Comparison of ENCODE assay signal across 1 cellular context in genomic region chr14:35337557-35338255, GRCh38.
TF ChIP-seq lines count a peak whose summit lies in the region.

No MANE protein-coding gene starts in this region.

TF ChIP-seq in HepG2, 621 proteins besides CTCF, POLR2A, EP300 and RAD21 (continued from another document and continues in another):
- TF ChIP-seq ZMYM4 (CRISPR knock-in tag; IDR thresholded peaks at IDR 0.05) (no peak), STAG1 (CRISPR knock-in tag; IDR thresholded peaks at IDR 0.05) (no peak), CREB1 (IDR thresholded peaks at IDR 0.05) (no peak), CREB1 (CRISPR knock-in tag; IDR thresholded peaks at IDR 0.05) (no peak), ZNF251 (CRISPR knock-in tag; IDR thresholded peaks at IDR 0.05) (0 out of 2 replicates have a peak, but pooled peaks have one; percentile 55), ZNF230 (CRISPR knock-in tag; IDR thresholded peaks at IDR 0.05) (no peak), ZBTB21 (CRISPR knock-in tag; IDR thresholded peaks at IDR 0.05) (no peak), ZNF670 (CRISPR knock-in tag; IDR thresholded peaks at IDR 0.05; ENCODE audit: borderline replicate concordance) (no peak), SAP130 (CRISPR knock-in tag; IDR thresholded peaks at IDR 0.05; ENCODE audit: low read depth) (0 out of 2 replicates have a peak, but pooled peaks have one; percentile 2), ZNF563 (CRISPR knock-in tag; IDR thresholded peaks at IDR 0.05) (no peak), SMC3 (IDR thresholded peaks at IDR 0.05; ENCODE audit: low read length) (peak; percentile 11; the same call in 1 of the 2 replicates), ZBTB46 (CRISPR knock-in tag; IDR thresholded peaks at IDR 0.05; ENCODE audit: borderline replicate concordance) (no peak), ZNF512 (CRISPR knock-in tag; IDR thresholded peaks at IDR 0.05) (no peak), TAF1 (CRISPR knock-in tag; IDR thresholded peaks at IDR 0.05) (no peak), ZNF333 (CRISPR knock-in tag; IDR thresholded peaks at IDR 0.05; ENCODE audit: borderline replicate concordance) (peak; percentile 88; the same call in 1 of the 2 replicates), ZBTB38 (CRISPR knock-in tag; IDR thresholded peaks at IDR 0.05) (no peak), HOXA3 (CRISPR knock-in tag; IDR thresholded peaks at IDR 0.05) (0 out of 2 replicates have a peak, but pooled peaks have one; percentile 7), HNRNPK (IDR thresholded peaks at IDR 0.05; ENCODE audit: low read depth, low read length, poor library complexity, severe bottlenecking) (no peak), ZNF660 (CRISPR knock-in tag; IDR thresholded peaks at IDR 0.05; ENCODE audit: borderline replicate concordance, low read depth) (no peak), ZSCAN29 (CRISPR knock-in tag; conservative IDR thresholded peaks at IDR 0.05) (no peak), PAWR (CRISPR knock-in tag; IDR thresholded peaks at IDR 0.05; ENCODE audit: borderline replicate concordance) (no peak; the same call in 1 of the 2 replicates), TRAFD1 (CRISPR knock-in tag; IDR thresholded peaks at IDR 0.05; ENCODE audit: borderline replicate concordance) (no peak), NFATC3 (CRISPR knock-in tag; IDR thresholded peaks at IDR 0.05) (no peak), ZNF431 (CRISPR knock-in tag; IDR thresholded peaks at IDR 0.05; ENCODE audit: borderline replicate concordance, low read depth) (no peak), ZNF75D (CRISPR knock-in tag; IDR thresholded peaks at IDR 0.05; ENCODE audit: borderline replicate concordance) (no peak), ZNF296 (CRISPR knock-in tag; conservative IDR thresholded peaks at IDR 0.05) (no peak), ZNF33B (CRISPR knock-in tag; IDR thresholded peaks at IDR 0.05) (no peak), ZNF343 (CRISPR knock-in tag; IDR thresholded peaks at IDR 0.05) (no peak), ZNF281 (CRISPR knock-in tag; IDR thresholded peaks at IDR 0.05; ENCODE audit: borderline replicate concordance) (no peak), TRIM22 (IDR thresholded peaks at IDR 0.05) (no peak), SALL2 (CRISPR knock-in tag; IDR thresholded peaks at IDR 0.05) (no peak), CENPBD1 (CRISPR knock-in tag; IDR thresholded peaks at IDR 0.05; ENCODE audit: borderline replicate concordance, low read depth) (no peak), PRMT3 (CRISPR knock-in tag; IDR thresholded peaks at IDR 0.05; ENCODE audit: borderline replicate concordance, low read depth) (no peak), GPN1 (CRISPR knock-in tag; IDR thresholded peaks at IDR 0.05; ENCODE audit: borderline replicate concordance) (no peak), PHB2 (IDR thresholded peaks at IDR 0.05; ENCODE audit: partially characterized antibody) (no peak), SIN3B (IDR thresholded peaks at IDR 0.05; ENCODE audit: low read length) (no peak), ARNT (IDR thresholded peaks at IDR 0.05) (no peak), ZNF326 (CRISPR knock-in tag; IDR thresholded peaks at IDR 0.05; ENCODE audit: borderline replicate concordance) (no peak), BRD4 (CRISPR knock-in tag; IDR thresholded peaks at IDR 0.05) (no peak; the same call in 1 of the 2 replicates), YEATS4 (CRISPR knock-in tag; IDR thresholded peaks at IDR 0.05; ENCODE audit: borderline replicate concordance) (no peak), AKAP8 (CRISPR knock-in tag; IDR thresholded peaks at IDR 0.05) (no peak; the same call in 1 of the 2 replicates), SMAD1 (CRISPR knock-in tag; IDR thresholded peaks at IDR 0.05; ENCODE audit: borderline replicate concordance, low read depth) (no peak), KDM5B (CRISPR knock-in tag; IDR thresholded peaks at IDR 0.05; ENCODE audit: borderline replicate concordance) (no peak; the same call in 1 of the 2 replicates), ZNF709 (CRISPR knock-in tag; IDR thresholded peaks at IDR 0.05) (no peak), HNF1A (IDR thresholded peaks at IDR 0.05; ENCODE audit: low read depth) (no peak), HNF1A (CRISPR knock-in tag; IDR thresholded peaks at IDR 0.05; ENCODE audit: borderline replicate concordance) (peak; percentile 52; the same call in 1 of the 2 replicates), ZNF224 (CRISPR knock-in tag; IDR thresholded peaks at IDR 0.05) (no peak), HMG20B (CRISPR knock-in tag; conservative IDR thresholded peaks at IDR 0.05) (0 out of 2 replicates have a peak, but pooled peaks have one; percentile 11), ZNF720 (CRISPR knock-in tag; IDR thresholded peaks at IDR 0.05) (no peak), SNAPC4 (CRISPR knock-in tag; IDR thresholded peaks at IDR 0.05) (no peak), ZFP90 (CRISPR knock-in tag; IDR thresholded peaks at IDR 0.05; ENCODE audit: borderline replicate concordance) (no peak), FLYWCH1 (CRISPR knock-in tag; IDR thresholded peaks at IDR 0.05) (no peak)
